ENCODE assay signal across 31 cellular contexts in genomic region chr15:48505067-48505466, GRCh38.
"Had no signal": no experiment of that assay in that cellular context is flagged by ENCODE, and none has a peak within 500 bp of the region (broad histone marks: within the 10 kb centered on the region; RNA-seq: fewer than 3 reads in every experiment).

No MANE protein-coding gene starts in this region.

- ATAC-seq: left colon; left lung; lower lobe of right lung; naive thymus-derived CD8-positive, alpha-beta T cell; sciatic nerve; stimulated activated naive B cell treated with anti-CD40 and anti-IgM and Interleukin-4, amounts not matched to agents 10 μg/mL and 1 μg/mL and 100 μg/mL, for 72 hours; stimulated activated naive CD8-positive, alpha-beta T cell treated with anti-CD3 and anti-CD28 coated beads, Interleukin-15, Interleukin-2, amounts not matched to agents 100 U/mL and 50 U/mL, for 24 hours; upper lobe of right lung had no signal

- DNase-seq: hypothalamus; immature natural killer cell; kidney; left colon; left lung; lower lobe of right lung; mammary epithelial cell; mesenchymal stem cell; naive thymus-derived CD8-positive, alpha-beta T cell; nucleus accumbens; ovary; stimulated activated CD4-positive, alpha-beta T cell treated with anti-CD3 and anti-CD28 coated beads, Interleukin-12 subunit alpha, Interleukin-12 subunit beta, amount 100 ng/mL, for 4 hours; stimulated activated CD4-positive, alpha-beta T cell treated with anti-CD3 and anti-CD28 coated beads, Interleukin-15, amount 100 ng/mL, for 24 hours; stimulated activated CD4-positive, alpha-beta T cell treated with anti-CD3 and anti-CD28 coated beads, Interleukin-2, amount 100 ng/mL, for 24 hours; stimulated activated CD4-positive, alpha-beta T cell treated with anti-CD3 and anti-CD28 coated beads, Interleukin-4, amount 100 ng/mL, for 1 hour; stimulated activated naive B cell treated with anti-CD40 and anti-IgM and Interleukin-4, amounts not matched to agents 10 μg/mL and 1 μg/mL and 100 μg/mL, for 72 hours; stimulated activated naive CD8-positive, alpha-beta T cell treated with anti-CD3 and anti-CD28 coated beads, Interleukin-15, Interleukin-2, amounts not matched to agents 100 U/mL and 50 U/mL, for 24 hours; stomach; tibial artery; trophoblast cell; upper lobe of right lung had no signal

- H3K36me3 Mint-ChIP-seq: immature natural killer cell; naive thymus-derived CD8-positive, alpha-beta T cell; stimulated activated naive B cell treated with anti-CD40 and anti-IgM and Interleukin-4, amounts not matched to agents 10 μg/mL and 1 μg/mL and 100 μg/mL, for 72 hours had no signal

- H3K27ac ChIP-seq: left lung, lower lobe of right lung, ovary, right atrium auricular region, skin epidermis, stomach, suprapubic skin, thoracic aorta, tibial artery, upper lobe of right lung had no signal

- H3K27me3 Mint-ChIP-seq: naive thymus-derived CD8-positive, alpha-beta T cell; progenitor cell of endocrine pancreas; stimulated activated naive B cell treated with anti-CD40 and anti-IgM and Interleukin-4, amounts not matched to agents 10 μg/mL and 1 μg/mL and 100 μg/mL, for 72 hours had no signal

- H3K9me3 ChIP-seq: left lung, lower lobe of right lung, ovary, right atrium auricular region, stomach, suprapubic skin, thoracic aorta, tibial artery, upper lobe of right lung had no signal

- H3K27ac Mint-ChIP-seq: immature natural killer cell; naive thymus-derived CD8-positive, alpha-beta T cell; nephron; progenitor cell of endocrine pancreas; stimulated activated naive B cell treated with anti-CD40 and anti-IgM and Interleukin-4, amounts not matched to agents 10 μg/mL and 1 μg/mL and 100 μg/mL, for 72 hours had no signal

- H3K4me3 Mint-ChIP-seq: immature natural killer cell; naive thymus-derived CD8-positive, alpha-beta T cell; nephron; neural crest cell; stimulated activated naive B cell treated with anti-CD40 and anti-IgM and Interleukin-4, amounts not matched to agents 10 μg/mL and 1 μg/mL and 100 μg/mL, for 72 hours had no signal

- H3K36me3 ChIP-seq: ovary had no signal

- H3K27me3 ChIP-seq: left lung, ovary, right atrium auricular region, stomach, suprapubic skin, tibial artery, upper lobe of right lung had no signal

- FAIRE-seq: islet of Langerhans, kidney, urothelium cell line had no signal

- H3K4me1 Mint-ChIP-seq: immature natural killer cell; naive thymus-derived CD8-positive, alpha-beta T cell; nephron; neural crest cell; stimulated activated naive B cell treated with anti-CD40 and anti-IgM and Interleukin-4, amounts not matched to agents 10 μg/mL and 1 μg/mL and 100 μg/mL, for 72 hours had no signal

- H3K4me3 ChIP-seq: left lung, lower lobe of right lung, ovary, right atrium auricular region, skin epidermis, stomach, suprapubic skin, thoracic aorta, tibial artery, upper lobe of right lung had no signal

- H3K9me3 Mint-ChIP-seq: immature natural killer cell; naive thymus-derived CD8-positive, alpha-beta T cell; nephron; neural crest cell; stimulated activated naive B cell treated with anti-CD40 and anti-IgM and Interleukin-4, amounts not matched to agents 10 μg/mL and 1 μg/mL and 100 μg/mL, for 72 hours had no signal

- H3K4me1 ChIP-seq: left lung, right atrium auricular region, suprapubic skin, tibial artery, upper lobe of right lung had no signal
